ENCODE assay signal across 13 cellular contexts in genomic region chr20:650954-651353, GRCh38. TPM values are rescaled to one million over a fixed set of nuclear protein-coding genes. Genes with fewer than 3 reads are reported as not detected.
DNase-seq lines count a peak whose midpoint lies in the region; ATAC-seq and TF ChIP-seq lines count a peak whose summit lies in the region.
"Had no signal": no experiment of that assay in that cellular context is flagged by ENCODE, and none has a peak within 500 bp of the region (broad histone marks: within the 10 kb centered on the region; RNA-seq: fewer than 3 reads in every experiment).

No MANE protein-coding gene starts in this region.

- H3K9me3 Mint-ChIP-seq in activated CD4-positive, alpha-beta T cell treated with anti-CD3 and anti-CD28 coated beads, Interleukin-2, amount 10 ng/mL, durations not matched to agents 24 days and 14 days, result no peaks in the 10 kb centered on the region
- H3K9me3 Mint-ChIP-seq in IgD-negative memory B cell (peaks cover 0 to 1% (median 0%) of the 10 kb centered on the region in 3 donors), neural progenitor cell (no peaks in the 10 kb centered on the region)
- no peaks in the 10 kb centered on the region for H3K9me3 Mint-ChIP-seq in central memory CD8-positive, alpha-beta T cell
- H3K9me3 Mint-ChIP-seq: activated naive CD8-positive, alpha-beta T cell treated with anti-CD3 and anti-CD28 coated beads, Interleukin-2, amount 10 ng/mL, durations not matched to agents 7 days and 5 days; stimulated activated memory B cell treated with anti-CD40 and anti-IgM and Interleukin-4, amounts not matched to agents 10 μg/mL and 1 μg/mL and 100 μg/mL, for 72 hours had no signal

- peaks cover 3% of the 10 kb centered on the region for H3K4me1 ChIP-seq in neural progenitor cell
- no peaks in the 10 kb centered on the region for H3K4me1 ChIP-seq in SJCRH30

- H3K36me3 ChIP-seq in neural progenitor cell (no peaks in the 10 kb centered on the region), SJCRH30 (peaks cover 12% of the 10 kb centered on the region; the same call in 1 of the 2 replicates)

- peaks cover 42% of the 10 kb centered on the region for H3K36me3 Mint-ChIP-seq in activated CD4-positive, alpha-beta T cell treated with anti-CD3 and anti-CD28 coated beads, Interleukin-2, amount 10 ng/mL, durations not matched to agents 24 days and 14 days (ENCODE audit: low read depth)
- no peaks in the 10 kb centered on the region for H3K36me3 Mint-ChIP-seq in IgD-negative memory B cell
- peaks cover 6% of the 10 kb centered on the region for H3K36me3 Mint-ChIP-seq in central memory CD8-positive, alpha-beta T cell (ENCODE audit: insufficient read depth)
- H3K36me3 Mint-ChIP-seq in neural progenitor cell, result peaks cover 6% of the 10 kb centered on the region

- ATAC-seq in central memory CD8-positive, alpha-beta T cell (replicated peaks; ENCODE audit: extremely low read depth, poor library complexity, severe bottlenecking), result no peak
- ATAC-seq: stimulated activated memory B cell treated with anti-CD40 and anti-IgM and Interleukin-4, amounts not matched to agents 10 μg/mL and 1 μg/mL and 100 μg/mL, for 72 hours had no signal

- TF ChIP-seq CTCF in neural progenitor cell (IDR thresholded peaks at IDR 0.05), result peak; percentile 8

- no peak overlapping the region for H3K27ac ChIP-seq in neural progenitor cell
- H3K27ac ChIP-seq in SJCRH30, result no peak overlapping the region
- H3K27ac ChIP-seq: KMS-11 had no signal

- peaks cover 12% of the 10 kb centered on the region for H3K27me3 Mint-ChIP-seq in activated CD4-positive, alpha-beta T cell treated with anti-CD3 and anti-CD28 coated beads, Interleukin-2, amount 10 ng/mL, durations not matched to agents 24 days and 14 days
- H3K27me3 Mint-ChIP-seq in IgD-negative memory B cell (peaks cover 2% of the 10 kb centered on the region), neural progenitor cell (ENCODE audit: insufficient read depth, low read depth) (peaks cover 7% of the 10 kb centered on the region)
- no peaks in the 10 kb centered on the region for H3K27me3 Mint-ChIP-seq in central memory CD8-positive, alpha-beta T cell
- H3K27me3 Mint-ChIP-seq: stimulated activated memory B cell treated with anti-CD40 and anti-IgM and Interleukin-4, amounts not matched to agents 10 μg/mL and 1 μg/mL and 100 μg/mL, for 72 hours had no signal

- H3K27me3 ChIP-seq in neural progenitor cell (peaks cover 26% of the 10 kb centered on the region), SJCRH30 (peaks cover 4% of the 10 kb centered on the region; the same call in 1 of the 2 replicates)

- H4K20me1 ChIP-seq in neural progenitor cell (ENCODE audit: low read depth), result no peaks in the 10 kb centered on the region

- H2AFZ ChIP-seq in neural progenitor cell (replicated peaks), result no peak overlapping the region

- H3K4me3 Mint-ChIP-seq in activated CD4-positive, alpha-beta T cell treated with anti-CD3 and anti-CD28 coated beads, Interleukin-2, amount 10 ng/mL, durations not matched to agents 24 days and 14 days, result peak overlapping the region; percentile 91
- peak overlapping the region; percentile 48 to 83 (median 68) for H3K4me3 Mint-ChIP-seq in IgD-negative memory B cell
- peak overlapping the region; percentile 85 for H3K4me3 Mint-ChIP-seq in central memory CD8-positive, alpha-beta T cell
- H3K4me3 Mint-ChIP-seq in neural progenitor cell, result no peak overlapping the region

- H3K79me2 ChIP-seq in neural progenitor cell (ENCODE audit: low read depth), result no peaks in the 10 kb centered on the region

- H3K4me2 ChIP-seq in neural progenitor cell, result no peak overlapping the region

- peaks cover 29% of the 10 kb centered on the region for H3K4me1 Mint-ChIP-seq in activated CD4-positive, alpha-beta T cell treated with anti-CD3 and anti-CD28 coated beads, Interleukin-2, amount 10 ng/mL, durations not matched to agents 24 days and 14 days
- H3K4me1 Mint-ChIP-seq in IgD-negative memory B cell (peaks cover 11 to 21% (median 20%) of the 10 kb centered on the region in 3 donors), neural progenitor cell (peaks cover 15% of the 10 kb centered on the region)
- H3K4me1 Mint-ChIP-seq in central memory CD8-positive, alpha-beta T cell, result peaks cover 47% of the 10 kb centered on the region

- no peak overlapping the region for H3K27ac Mint-ChIP-seq in activated CD4-positive, alpha-beta T cell treated with anti-CD3 and anti-CD28 coated beads, Interleukin-2, amount 10 ng/mL, durations not matched to agents 24 days and 14 days
- H3K27ac Mint-ChIP-seq in IgD-negative memory B cell (no peak overlapping the region), neural progenitor cell (no peak overlapping the region)
- H3K27ac Mint-ChIP-seq in central memory CD8-positive, alpha-beta T cell (ENCODE audit: low read depth), result peak overlapping the region; percentile 77
- H3K27ac Mint-ChIP-seq: activated naive CD8-positive, alpha-beta T cell treated with anti-CD3 and anti-CD28 coated beads, Interleukin-2, amount 10 ng/mL, durations not matched to agents 7 days and 5 days had no signal

- H3K9me3 ChIP-seq in neural progenitor cell (ENCODE audit: low read depth), result no peaks in the 10 kb centered on the region
- H3K9me3 ChIP-seq in SJCRH30 (replicated peaks), result no peaks in the 10 kb centered on the region

- peaks cover 19% of the 10 kb centered on the region for H3F3A ChIP-seq in neural progenitor cell (ENCODE audit: low read depth)

- H3K4me3 ChIP-seq in neural progenitor cell (no peak overlapping the region), SJCRH30 (no peak overlapping the region)

- DNase-seq in activated CD4-positive, alpha-beta T cell treated with anti-CD3 and anti-CD28 coated beads, Interleukin-2, amount 10 ng/mL, durations not matched to agents 24 days and 14 days, result no peak
- no peak for DNase-seq in activated CD4-positive, alpha-beta T cell treated with anti-CD3 and anti-CD28 coated beads, Interleukin-2, amount 50 U/mL, for 48 hours
- no peak for DNase-seq in central memory CD8-positive, alpha-beta T cell (ENCODE audit: low spot score in 2 of 2)
- no peak for DNase-seq in neural progenitor cell (ENCODE audit: low spot score)
- DNase-seq in stimulated activated CD4-positive, alpha-beta T cell treated with anti-CD3 and anti-CD28 coated beads, Interleukin-1b, Interleukin-23, amount 100 ng/mL, for 48 hours, result no peak
- DNase-seq in AG08396 (ENCODE audit: low spot score), result no peak
- no peak for DNase-seq in SJCRH30
- DNase-seq: activated CD4-positive, CD25-positive, alpha-beta regulatory T cell treated with anti-CD3 and anti-CD28 coated beads, Interleukin-2, amount 50 U/mL, for 72 hours; activated naive CD8-positive, alpha-beta T cell treated with anti-CD3 and anti-CD28 coated beads, Interleukin-2, amount 10 ng/mL, durations not matched to agents 7 days and 5 days; stimulated activated CD4-positive, alpha-beta T cell treated with anti-CD3 and anti-CD28 coated beads, Interleukin-15, amount 100 ng/mL, for 24 hours had no signal

- intact Hi-C loops in activated CD4-positive, alpha-beta T cell treated with anti-CD3 and anti-CD28 coated beads, Interleukin-2, amount 10 ng/mL, durations not matched to agents 24 days and 14 days (cut with micrococcal nuclease), result no loop called here

- H3K9ac ChIP-seq in neural progenitor cell, result no peak overlapping the region
- H3K9ac ChIP-seq: KMS-11 had no signal

RNA-seq across cellular contexts. Expression of gene SRXN1, which starts 2.0 kb away (rescaled TPM):
- 24.1 and 25.5 TPM in 2 replicates for total RNA-seq in activated CD4-positive, alpha-beta T cell treated with anti-CD3 and anti-CD28 coated beads, Interleukin-2, amount 10 ng/mL, durations not matched to agents 24 days and 14 days
- polyA plus RNA-seq in IgD-negative memory B cell, result 5.5 TPM
- total RNA-seq in neural progenitor cell (ENCODE audit: low replicate concordance), result 6.8 and 12.8 TPM in 2 replicates
- total RNA-seq in SJCRH30 (2014; rRNA removed; shearing (Covaris generic)), result 6.7 and 7.0 TPM in 2 replicates

RNA-seq across cellular contexts. Expression of gene SCRT2, which starts 24.6 kb away (rescaled TPM):
- not detected in 2 replicates for total RNA-seq in activated CD4-positive, alpha-beta T cell treated with anti-CD3 and anti-CD28 coated beads, Interleukin-2, amount 10 ng/mL, durations not matched to agents 24 days and 14 days
- polyA plus RNA-seq in IgD-negative memory B cell, result not detected
- total RNA-seq in neural progenitor cell (ENCODE audit: low replicate concordance), result not detected in 2 replicates
- not detected in 2 replicates for total RNA-seq in SJCRH30 (2014; rRNA removed; shearing (Covaris generic))
- total RNA-seq: activated naive CD8-positive, alpha-beta T cell treated with anti-CD3 and anti-CD28 coated beads, Interleukin-2, amount 10 ng/mL, durations not matched to agents 7 days and 5 days had no signal

RNA-seq across cellular contexts. Expression of gene TCF15, which starts 40.8 kb away (rescaled TPM):
- total RNA-seq in activated CD4-positive, alpha-beta T cell treated with anti-CD3 and anti-CD28 coated beads, Interleukin-2, amount 10 ng/mL, durations not matched to agents 24 days and 14 days, result 0.12 TPM in 1 of 2 replicates, not detected in the other
- polyA plus RNA-seq in IgD-negative memory B cell, result not detected
- total RNA-seq in neural progenitor cell (ENCODE audit: low replicate concordance), result 0.07 and 1.4 TPM in 2 replicates
- total RNA-seq in SJCRH30 (2014; rRNA removed; shearing (Covaris generic)), result not detected in 2 replicates
- total RNA-seq: activated naive CD8-positive, alpha-beta T cell treated with anti-CD3 and anti-CD28 coated beads, Interleukin-2, amount 10 ng/mL, durations not matched to agents 7 days and 5 days had no signal
